In genomic region chr14:91264151-91265150, GRCh38 we compare ENCODE assay signal across 8 cellular contexts. TPM values are rescaled to one million over a fixed set of nuclear protein-coding genes. Genes with fewer than 3 reads are reported as not detected.
DNase-seq lines count a peak whose midpoint lies in the region; ATAC-seq and TF ChIP-seq lines count a peak whose summit lies in the region.

No MANE protein-coding gene starts in this region.

- peak overlapping the region; percentile 74 for H3K27ac Mint-ChIP-seq in endothelial cell (ENCODE audit: unreplicated experiment)
- peak overlapping the region in 8 of 9 donors; percentile 56 to 89 (median 72) for H3K27ac Mint-ChIP-seq in naive thymus-derived CD4-positive, alpha-beta T cell

- H3K27me3 Mint-ChIP-seq in endothelial cell (ENCODE audit: unreplicated experiment), result peaks cover 17% of the 10 kb centered on the region
- H3K27me3 Mint-ChIP-seq in naive thymus-derived CD4-positive, alpha-beta T cell, result peaks cover 0 to 13% (median 0%) of the 10 kb centered on the region in 5 donors

- no peak overlapping the region for H2AFZ ChIP-seq in OCI-LY1 (ENCODE audit: low read length)

- peaks cover 19% of the 10 kb centered on the region for H3K4me1 Mint-ChIP-seq in endothelial cell (ENCODE audit: unreplicated experiment)
- peaks cover 28 to 73% (median 43%) of the 10 kb centered on the region in 7 donors for H3K4me1 Mint-ChIP-seq in naive thymus-derived CD4-positive, alpha-beta T cell

- H3K36me3 Mint-ChIP-seq in endothelial cell (ENCODE audit: low read depth, unreplicated experiment), result peaks cover 11% of the 10 kb centered on the region
- peaks cover 0 to 40% (median 6%) of the 10 kb centered on the region in 5 donors for H3K36me3 Mint-ChIP-seq in naive thymus-derived CD4-positive, alpha-beta T cell

- H3K27ac ChIP-seq in OCI-LY1 (ENCODE audit: low read depth, low read length, poor library complexity, severe bottlenecking) (no peak overlapping the region), aorta (ENCODE audit: low read depth in 1 of 2, low read length in 2 of 2) (no peak overlapping the region)
- no peak overlapping the region for H3K27ac ChIP-seq in naive thymus-derived CD4-positive, alpha-beta T cell (ENCODE audit: low read depth, low read length)

- no peak overlapping the region for H3K9ac ChIP-seq in OCI-LY1 (ENCODE audit: low read length)

- H4K20me1 ChIP-seq in OCI-LY1 (ENCODE audit: insufficient read depth, low read length), result no peaks in the 10 kb centered on the region

- intact Hi-C loops in naive thymus-derived CD4-positive, alpha-beta T cell (cut with micrococcal nuclease), result loop anchor here (2.0 to 5.0 kb wide), 2 partner anchors 22 to 72 kb away; no protein-coding TSS in a partner anchor
- intact Hi-C loops in aorta (cut with DNase I), result no loop called here

- H3K4me2 ChIP-seq in OCI-LY1 (ENCODE audit: low read length), result peak overlapping the region; percentile 30; the same call in 1 of the 2 replicates

- 16 to 18% methylated on average over 57 to 69 of the region's 69 CpGs for WGBS in aorta, 2 donors

- H3K27me3 ChIP-seq in OCI-LY1 (ENCODE audit: insufficient read depth, low read length) (no peaks in the 10 kb centered on the region; the same call in 1 of the 2 replicates), aorta (ENCODE audit: control insufficient read depth in 1 of 2, insufficient read depth in 2 of 2, low read length in 1 of 2) (no peaks in the 10 kb centered on the region)
- H3K27me3 ChIP-seq in naive thymus-derived CD4-positive, alpha-beta T cell (ENCODE audit: control insufficient read depth in 2 of 2, insufficient read depth in 2 of 2, low read length in 2 of 2), result no peaks in the 10 kb centered on the region

- H3K9me3 ChIP-seq in OCI-LY1 (ENCODE audit: low read length), result no peaks in the 10 kb centered on the region
- H3K9me3 ChIP-seq in naive thymus-derived CD4-positive, alpha-beta T cell (ENCODE audit: control insufficient read depth in 2 of 3, low read length in 3 of 3), result no peaks in the 10 kb centered on the region
- H3K9me3 ChIP-seq in aorta (ENCODE audit: control insufficient read depth, low read length), result no peaks in the 10 kb centered on the region

- H3K79me2 ChIP-seq in OCI-LY1 (ENCODE audit: insufficient read depth, low read length), result no peaks in the 10 kb centered on the region

- TF ChIP-seq CTCF in OCI-LY1 (IDR thresholded peaks at IDR 0.05; ENCODE audit: low read length) (no peak), endothelial cell (IDR thresholded peaks at IDR 0.05; ENCODE audit: unreplicated experiment) (no peak)

- no peaks in the 10 kb centered on the region for H3K9me2 ChIP-seq in OCI-LY1 (ENCODE audit: low read depth, low read length)

- H3K36me3 ChIP-seq in OCI-LY1 (ENCODE audit: insufficient read depth, low read length) (peaks cover 5% of the 10 kb centered on the region), aorta (ENCODE audit: control insufficient read depth in 1 of 2, insufficient read depth in 2 of 2, low read length in 1 of 2) (no peaks in the 10 kb centered on the region)
- H3K36me3 ChIP-seq in naive thymus-derived CD4-positive, alpha-beta T cell (ENCODE audit: control insufficient read depth in 2 of 3, insufficient read depth in 3 of 3, low read length in 3 of 3), result peaks cover 0 to 10% (median 0%) of the 10 kb centered on the region in 3 experiments

- peak; percentile 58 for ATAC-seq in naive thymus-derived CD4-positive, alpha-beta T cell
- ATAC-seq in aorta (ENCODE audit: low FRiP score) (no peak), HG02588 (IDR thresholded peaks at IDR 0.05; ENCODE audit: unreplicated experiment) (no peak)

- H3K4me3 Mint-ChIP-seq in endothelial cell (ENCODE audit: unreplicated experiment), result peak overlapping the region; percentile 90
- peak overlapping the region; percentile 61 to 80 (median 74) for H3K4me3 Mint-ChIP-seq in naive thymus-derived CD4-positive, alpha-beta T cell

- H3K4me1 ChIP-seq in OCI-LY1 (ENCODE audit: insufficient read depth, low read length, severe bottlenecking) (peaks cover 7% of the 10 kb centered on the region), aorta (ENCODE audit: control insufficient read depth in 1 of 2, insufficient read depth in 2 of 2, low read length in 2 of 2) (no peaks in the 10 kb centered on the region)
- H3K4me1 ChIP-seq in naive thymus-derived CD4-positive, alpha-beta T cell (ENCODE audit: control insufficient read depth in 2 of 2, insufficient read depth in 2 of 2, low read length in 2 of 2), result peaks cover 5 to 12% of the 10 kb centered on the region in 2 donors

- peak overlapping the region; percentile 16 for H3K4me3 ChIP-seq in OCI-LY1 (ENCODE audit: low read depth, low read length, poor library complexity, severe bottlenecking)
- H3K4me3 ChIP-seq in naive thymus-derived CD4-positive, alpha-beta T cell (ENCODE audit: low read length), result no peak overlapping the region
- peak overlapping the region in 1 of 2 donors; percentile 43 for H3K4me3 ChIP-seq in aorta (ENCODE audit: low read length in 2 of 2)

- peaks cover 8% of the 10 kb centered on the region for H3K9me3 Mint-ChIP-seq in endothelial cell (ENCODE audit: unreplicated experiment)
- H3K9me3 Mint-ChIP-seq in naive thymus-derived CD4-positive, alpha-beta T cell, result peaks cover 0 to 8% (median 0%) of the 10 kb centered on the region in 11 donors

- CTCF ChIA-PET in naive thymus-derived CD4-positive, alpha-beta T cell (lab: Charles Lee), result interaction anchor here (0.6 to 1.3 kb wide), 5 partner anchors 14 to 204 kb away, joined by 3 to 4 read pairs (median 3); partner anchors contain the start of genes GPR68 and RPS6KA5

- H3F3A ChIP-seq in OCI-LY1 (ENCODE audit: insufficient read depth, low read length), result no peaks in the 10 kb centered on the region

- POLR2A ChIA-PET in naive thymus-derived CD4-positive, alpha-beta T cell (lab: Charles Lee), result interaction anchor here (0.6 to 2.1 kb wide), 9 partner anchors 10 to 738 kb away, joined by 3 to 10 read pairs (median 3); partner anchors contain the start of gene GPR68

- DNase-seq in AG08395 (ENCODE audit: low spot score), result peak; percentile 25
- peak; percentile 42 for DNase-seq in endothelial cell (ENCODE audit: low spot score)
- peak in 1 of 9 donors; percentile 23 for DNase-seq in naive thymus-derived CD4-positive, alpha-beta T cell
- no peak for DNase-seq in NCI-H2196 treated with DMSO at 0.1 percent for 48 hours (lab: John Stamatoyannopoulos, UW; ENCODE audit: unreplicated experiment)
- DNase-seq in aorta, result no peak
- no peak for DNase-seq in HuH-7 (ENCODE audit: low spot score)

RNA-seq across cellular contexts. Expression of gene GPR68, which starts 19.9 kb away (rescaled TPM):
- total RNA-seq in endothelial cell (ENCODE audit: unreplicated experiment) (5.4 TPM), aorta (1 to 10 TPM in 1 of 2 donors, under 1 TPM in 1; 0.84 to 6.3 TPM)
- 10 to 100 TPM in 1 of 5 experiments, 1 to 10 TPM in 3, under 1 TPM in 1; 0.86 to 38.6 (median 2.3) TPM for total RNA-seq in naive thymus-derived CD4-positive, alpha-beta T cell
- under 1 TPM in 1 of 2 donors, not detected in 1; 0.67 TPM for polyA plus RNA-seq in naive thymus-derived CD4-positive, alpha-beta T cell
- polyA plus RNA-seq in aorta, result under 1 TPM in 1 of 2 donors, not detected in 1; 0.10 TPM

Comparison
In these comparisons a context has a peak if more than half of its experiments do, and no peak if none do; other contexts are left out.
1. DNase-seq: peak in AG08395 (single experiment) and endothelial cell (single experiment); none in NCI-H2196 treated with DMSO at 0.1 percent for 48 hours (single experiment), aorta (0 of 2) and HuH-7 (single experiment).
2. intact Hi-C loops: an anchor here in naive thymus-derived CD4-positive, alpha-beta T cell (2.0 to 5.0 kb wide); none called in aorta.